ENCODE assay signal across 8 cellular contexts in the genomic region with DNA sequence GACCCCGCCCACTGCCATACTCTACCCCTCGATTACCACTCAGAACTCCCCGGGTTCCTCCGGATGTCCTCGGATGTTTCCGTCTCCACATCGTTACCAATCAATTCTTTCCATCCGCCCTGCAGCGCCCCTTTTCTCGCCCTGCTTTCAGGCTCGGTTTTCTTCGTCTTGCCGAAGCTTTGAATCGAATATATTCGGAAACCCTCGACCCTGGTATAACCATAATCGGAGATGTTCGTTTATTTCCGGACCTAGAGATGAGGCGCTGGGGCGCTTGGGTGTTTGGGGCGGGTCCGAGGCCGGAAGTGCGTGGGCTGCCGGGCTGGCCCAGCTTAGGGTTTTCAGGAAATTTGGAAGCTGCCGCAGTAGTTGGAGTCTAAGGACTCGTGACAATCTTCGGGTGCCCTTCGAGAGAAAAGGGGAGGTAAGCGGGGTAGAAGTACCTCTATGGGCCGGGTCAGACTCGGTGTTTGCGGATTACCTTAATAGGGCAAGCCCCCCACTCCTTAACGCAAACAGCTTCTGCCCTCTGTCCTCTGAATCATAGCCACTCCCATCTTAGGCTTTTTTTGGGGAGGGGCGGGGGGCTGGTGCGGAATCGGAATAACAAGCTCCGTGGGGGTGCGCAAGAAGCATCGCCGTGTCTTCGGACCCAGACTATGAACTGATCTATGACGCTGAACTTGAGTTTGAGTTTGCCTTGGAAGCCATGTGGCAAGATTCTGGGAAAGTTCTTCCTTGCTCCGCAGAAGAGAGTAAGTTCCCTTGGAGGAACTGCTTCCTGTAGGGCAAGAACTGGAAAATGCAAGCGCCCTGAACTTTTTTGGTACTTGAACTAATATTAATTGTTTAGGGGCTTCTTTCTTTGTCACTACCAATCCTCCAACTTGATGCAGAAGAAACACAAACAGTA.
DNase-seq lines count a peak whose midpoint lies in the region; ATAC-seq and FAIRE-seq lines count a peak whose summit lies in the region.

A gene with protein sequence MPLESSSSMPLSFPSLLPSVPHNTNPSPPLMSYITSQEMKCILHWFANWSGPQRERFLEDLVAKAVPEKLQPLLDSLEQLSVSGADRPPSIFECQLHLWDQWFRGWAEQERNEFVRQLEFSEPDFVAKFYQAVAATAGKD (plus strand): TSS at position 310 of the 913 bp plus-strand sequence. CDS start 2,154 bp downstream, outside the sequence.

- ATAC-seq in HG03045 (IDR thresholded peaks at IDR 0.05; ENCODE audit: unreplicated experiment), result peak; percentile 92

- DNase-seq in activated CD4-positive, CD25-positive, alpha-beta regulatory T cell treated with anti-CD3 and anti-CD28 coated beads, Interleukin-2, amount 50 U/mL, for 16 hours (ENCODE audit: low read depth, low spot score), result peak; percentile 98
- no peak for DNase-seq in activated CD4-positive, CD25-positive, alpha-beta regulatory T cell treated with anti-CD3 and anti-CD28 coated beads, Interleukin-2, amount 50 U/mL, for 72 hours
- DNase-seq in SW480 (ENCODE audit: low spot score), result peak; percentile 99
- DNase-seq in caudate nucleus (lab: John Stamatoyannopoulos, UW), result no peak
- peak; percentile 99 to 100 for DNase-seq in stimulated activated CD4-positive, alpha-beta T cell treated with anti-CD3 and anti-CD28 coated beads, Interleukin-15, amount 100 ng/mL, for 48 hours (ENCODE audit: low read depth in 2 of 2)
- DNase-seq in NOMO-1 treated with dmso at 0.1 percent for 144 hours (lab: John Stamatoyannopoulos, UW; ENCODE audit: unreplicated experiment), result no peak

- peak; percentile 97 for FAIRE-seq in islet of Langerhans (lab: Jason Lieb, UNC)

- H3K27ac ChIP-seq in caudate nucleus (ENCODE audit: low read depth, low read length), result peak within 1 kb of the TSS; percentile 98

Comparison
In these comparisons a context has a peak if more than half of its experiments do, and no peak if none do; other contexts are left out.
1. DNase-seq: peak in activated CD4-positive, CD25-positive, alpha-beta regulatory T cell treated with anti-CD3 and anti-CD28 coated beads, Interleukin-2, amount 50 U/mL, for 16 hours (single experiment), SW480 (single experiment) and stimulated activated CD4-positive, alpha-beta T cell treated with anti-CD3 and anti-CD28 coated beads, Interleukin-15, amount 100 ng/mL, for 48 hours (2 of 2); none in activated CD4-positive, CD25-positive, alpha-beta regulatory T cell treated with anti-CD3 and anti-CD28 coated beads, Interleukin-2, amount 50 U/mL, for 72 hours (single experiment), caudate nucleus (0 of 61) and NOMO-1 treated with dmso at 0.1 percent for 144 hours (single experiment).